Comparison of ENCODE assay signal across 1 cellular context in the genomic region with DNA sequence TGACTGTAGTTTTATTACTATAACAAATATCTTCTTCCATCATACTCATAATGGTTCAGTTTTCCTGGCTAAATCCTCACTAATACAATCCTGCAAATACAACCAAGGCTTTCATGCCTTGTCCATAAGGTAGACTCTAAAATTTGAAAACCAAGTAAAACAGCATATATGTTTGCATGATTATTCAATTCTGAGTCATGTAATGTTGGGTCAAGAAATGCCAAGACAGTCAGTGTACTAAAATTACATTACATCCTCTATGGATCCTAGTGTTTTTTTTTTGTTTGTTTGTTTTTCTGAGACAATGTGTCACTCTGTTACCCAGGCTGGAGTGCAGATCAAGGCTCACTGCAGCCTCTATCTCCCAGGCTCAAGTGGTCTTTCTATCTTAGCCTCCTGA.
TF ChIP-seq lines count a peak whose summit lies in the region.

No MANE protein-coding gene starts in this region.

TF ChIP-seq in H1, 55 proteins besides CTCF, POLR2A, EP300 and RAD21 (continued from another document):
- TF ChIP-seq CHD7 (IDR thresholded peaks at IDR 0.05; ENCODE audit: insufficient replicate concordance, low read length) (no peak), KDM1A (IDR thresholded peaks at IDR 0.05; ENCODE audit: borderline replicate concordance, low read length) (no peak), MAFK (IDR thresholded peaks at IDR 0.05; ENCODE audit: low read depth, low read length) (no peak), HDAC2 (IDR thresholded peaks at IDR 0.05; ENCODE audit: borderline replicate concordance in 1 of 2, low read depth in 2 of 2, low read length in 2 of 2) (no peak), SP2 (IDR thresholded peaks at IDR 0.05; ENCODE audit: low read length) (no peak)
